In genomic region chr19:18364277-18364825, GRCh38 we compare ENCODE assay signal across 8 cellular contexts. TPM values are rescaled to one million over a fixed set of nuclear protein-coding genes. Genes with fewer than 3 reads are reported as not detected.
DNase-seq lines count a peak whose midpoint lies in the region; ATAC-seq, FAIRE-seq and TF ChIP-seq lines count a peak whose summit lies in the region.
"Not testable (repeated sequence)": the region's sequence is repeated elsewhere in the genome, so short reads cannot be mapped to it uniquely, and the experiment has no call there.
"Had no signal": no experiment of that assay in that cellular context is flagged by ENCODE, and none has a peak within 500 bp of the region (broad histone marks: within the 10 kb centered on the region; RNA-seq: fewer than 3 reads in every experiment).

No MANE protein-coding gene starts in this region.

- TF ChIP-seq RAD21 in HepG2 (CRISPR knock-in tag; IDR thresholded peaks at IDR 0.05): not testable (repeated sequence)

- not testable (repeated sequence) for H2BK120ac ChIP-seq in neuronal stem cell (ENCODE audit: low read depth, low read length)

- peak overlapping the region; percentile 25; the same call in 1 of the 2 replicates for H3K4me2 ChIP-seq in HepG2 (ENCODE audit: low read depth, low read length)
- H3K4me2 ChIP-seq in neuronal stem cell (ENCODE audit: insufficient read depth, low read length, poor library complexity, severe bottlenecking): not testable (repeated sequence)

- not testable (repeated sequence) for H4K20me1 ChIP-seq in HepG2 (ENCODE audit: insufficient read depth, low read length)

- H4K91ac ChIP-seq in neuronal stem cell (ENCODE audit: low read depth, low read length, poor library complexity): not testable (repeated sequence)

- CTCF ChIA-PET in HEK293 (lab: Yijun Ruan, JAX): interaction anchor here (1.2 to 3.7 kb wide), 5 partner anchors 11 to 46 kb away, joined by 3 to 23 read pairs (median 3); no protein-coding TSS in a partner anchor
- CTCF ChIA-PET in HepG2 (lab: Yijun Ruan, JAX; ENCODE audit: low intra/inter-chr PET ratio, low total read pairs): not testable (repeated sequence)

- TSS peak; percentile 100 for BruUV-seq in HepG2 (replicated peaks; lab: Mats Ljungman, UMichigan)

- not testable (repeated sequence) for DNase-seq in T-helper 17 cell; caudate nucleus (lab: John Stamatoyannopoulos, UW); HepG2 (ENCODE audit: low spot score); neuronal stem cell (ENCODE audit: low spot score); small intestine
- DNase-seq in fibroblast of villous mesenchyme (ENCODE audit: low read depth): peak; percentile 62

- H2AFZ ChIP-seq in HepG2 (ENCODE audit: low read length): not testable (repeated sequence)
- H2AFZ ChIP-seq in neuronal stem cell (ENCODE audit: low read length): peak overlapping the region; percentile 57

- H3K9me3 ChIP-seq in HEK293 (ENCODE audit: control insufficient read depth, insufficient read depth, low read depth, low read length); T-helper 17 cell (ENCODE audit: control insufficient read depth, low read length, poor library complexity, severe bottlenecking); HepG2 (ENCODE audit: low read length); neuronal stem cell (replicated peaks in 1 of 2; ENCODE audit: control insufficient read depth in 2 of 2, insufficient read depth in 1 of 2, low read depth in 1 of 2, low read length in 2 of 2); small intestine (ENCODE audit: control insufficient read depth, low read depth): not testable (repeated sequence)

- not testable (repeated sequence) for ATAC-seq in T-helper 17 cell, HepG2

- H3K36me3 ChIP-seq in HEK293 (ENCODE audit: control insufficient read depth in 2 of 2, insufficient read depth in 1 of 2, low read length in 2 of 2): not testable (repeated sequence)
- H3K36me3 ChIP-seq in HepG2 (replicated peaks in 1 of 2; ENCODE audit: control insufficient read depth in 1 of 2, insufficient read depth in 2 of 2, low read length in 2 of 2): peaks cover 12 to 38% of the 10 kb centered on the region in 2 experiments
- H3K36me3 ChIP-seq in neuronal stem cell (replicated peaks in 1 of 2; ENCODE audit: control insufficient read depth in 2 of 2, insufficient read depth in 2 of 2, low read length in 2 of 2): peaks cover 0 to 15% of the 10 kb centered on the region in 2 donors
- peaks cover 9 to 15% of the 10 kb centered on the region in 2 donors for H3K36me3 ChIP-seq in small intestine (ENCODE audit: control insufficient read depth in 2 of 2, insufficient read depth in 2 of 2, low read length in 2 of 2)

- in situ Hi-C loops in HepG2 (cut with HindIII; ENCODE audit: extremely low pct_ligation_motif_present, low pct_unique_long_range_greater_than_20kb): not testable (repeated sequence)

- intact Hi-C loops in HepG2 (cut with micrococcal nuclease; ENCODE audit: unreplicated experiment): not testable (repeated sequence)

- FAIRE-seq in HepG2 (lab: Jason Lieb, UNC); small intestine (lab: Jason Lieb, UNC): not testable (repeated sequence)

- H3K27ac Mint-ChIP-seq in T-helper 17 cell: peak overlapping the region; percentile 56

- not testable (repeated sequence) for H3K36me3 Mint-ChIP-seq in T-helper 17 cell (ENCODE audit: low read depth)

- H3K27ac ChIP-seq in HEK293 (ENCODE audit: extremely low read depth, low read depth, low read length) (peak overlapping the region; percentile 94), caudate nucleus (ENCODE audit: low read depth, low read length) (peak overlapping the region; percentile 74), HepG2 (ENCODE audit: extremely low read length, insufficient read depth, low read length) (peak overlapping the region; percentile 90), small intestine (ENCODE audit: low read depth in 1 of 2, low read length in 1 of 2) (peak overlapping the region; percentile 89 to 95)
- H3K27ac ChIP-seq in neuronal stem cell (replicated peaks; ENCODE audit: low read length): not testable (repeated sequence)

- POLR2A ChIA-PET in HEK293 (lab: Yijun Ruan, JAX): interaction anchor here (0.9 to 2.6 kb wide), 6 partner anchors 10 to 85 kb away, joined by 3 to 19 read pairs (median 4); partner anchors contain the start of gene JUND
- POLR2A ChIA-PET in HepG2 (lab: Yijun Ruan, JAX): interaction anchor here (0.5 to 17.4 kb wide), 16 partner anchors 9 to 366 kb away, joined by 3 to 514 read pairs (median 4); partner anchors contain the start of genes GDF15, JUND, LSM4 and MPV17L2

- H3K23ac ChIP-seq in neuronal stem cell (ENCODE audit: low read depth, low read length, poor library complexity): not testable (repeated sequence)

- not testable (repeated sequence) for H3K27me3 Mint-ChIP-seq in T-helper 17 cell

- not testable (repeated sequence) for H3K4me1 ChIP-seq in HEK293 (ENCODE audit: control insufficient read depth, insufficient read depth, low read length); small intestine (ENCODE audit: control insufficient read depth in 2 of 2, insufficient read depth in 1 of 2, low read depth in 1 of 2, low read length in 1 of 2)
- H3K4me1 ChIP-seq in HepG2 (ENCODE audit: insufficient read depth, low read length) (peaks cover 71% of the 10 kb centered on the region), neuronal stem cell (ENCODE audit: control insufficient read depth in 2 of 2, insufficient read depth in 1 of 2, low read depth in 1 of 2, low read length in 2 of 2) (peaks cover 13 to 36% of the 10 kb centered on the region in 2 donors)

- H3K4me3 ChIP-seq in HEK293 (ENCODE audit: low read depth, low read length); fibroblast of villous mesenchyme (ENCODE audit: low read depth, low read length); HepG2 (replicated peaks in 1 of 3; ENCODE audit: insufficient read depth in 1 of 3, low read depth in 2 of 3, low read length in 3 of 3); neuronal stem cell (ENCODE audit: low read length in 2 of 2); small intestine (ENCODE audit: low read depth in 1 of 2, low read length in 2 of 2): not testable (repeated sequence)

- not testable (repeated sequence) for TF ChIP-seq EP300 in HepG2 (IDR thresholded peaks at IDR 0.05; ENCODE audit: low read depth in 2 of 2, low read length in 2 of 2); HepG2 (CRISPR knock-in tag; IDR thresholded peaks at IDR 0.05; ENCODE audit: borderline replicate concordance)

- H3K4ac ChIP-seq in neuronal stem cell (ENCODE audit: low read length): not testable (repeated sequence)

- peak overlapping the region; percentile 71 for H2BK5ac ChIP-seq in neuronal stem cell (ENCODE audit: low read length)

- H3K9ac ChIP-seq in HepG2 (ENCODE audit: insufficient read depth, low read depth, low read length): peak overlapping the region; percentile 75
- H3K9ac ChIP-seq in neuronal stem cell (ENCODE audit: low read depth, low read length, poor library complexity): not testable (repeated sequence)

- not testable (repeated sequence) for H3K79me2 ChIP-seq in HepG2 (ENCODE audit: insufficient read depth, low read length)

- H3K27me3 ChIP-seq in HepG2 (ENCODE audit: control insufficient read depth in 1 of 2, insufficient read depth in 2 of 2, low read length in 2 of 2); neuronal stem cell (ENCODE audit: control insufficient read depth in 3 of 3, insufficient read depth in 3 of 3, low read depth in 1 of 3, low read length in 3 of 3); small intestine (ENCODE audit: control insufficient read depth in 2 of 2, insufficient read depth in 2 of 2, low read length in 2 of 2): not testable (repeated sequence)

- not testable (repeated sequence) for H3K79me1 ChIP-seq in neuronal stem cell (ENCODE audit: low read depth, low read length)

- H3K4me3 Mint-ChIP-seq in T-helper 17 cell: not testable (repeated sequence)

- not testable (repeated sequence) for H3K4me1 Mint-ChIP-seq in T-helper 17 cell

- WGBS in HepG2 (ENCODE audit: low lambda C conversion rate): 64% methylated on average over 9 of the region's 11 CpGs
- no CpG with 5 or more reads among the region's 11 CpGs for WGBS in neuronal stem cell (ENCODE audit: extremely low coverage in 2 of 2, insufficient read length in 2 of 2, insufficient replicate concordance in 1 of 2), 2 donors
- WGBS in small intestine, 3 donors: 25 to 44% (median 43%) methylated on average over 11 of the region's 11 CpGs

- TF ChIP-seq CTCF in HEK293 (tag by site-specific recombination; IDR thresholded peaks at IDR 0.05); fibroblast of villous mesenchyme (IDR thresholded peaks at IDR 0.05; ENCODE audit: insufficient read depth, low read depth, low read length); HepG2 (CRISPR knock-in tag; IDR thresholded peaks at IDR 0.05): not testable (repeated sequence)

- not testable (repeated sequence) for H2BK15ac ChIP-seq in neuronal stem cell (ENCODE audit: low read length)

- H3K14ac ChIP-seq in neuronal stem cell (ENCODE audit: low read length): not testable (repeated sequence)

- H2AK5ac ChIP-seq in neuronal stem cell (ENCODE audit: low read depth, low read length): not testable (repeated sequence)

- H4K8ac ChIP-seq in neuronal stem cell (ENCODE audit: low read depth, low read length): not testable (repeated sequence)

- H2BK12ac ChIP-seq in neuronal stem cell (ENCODE audit: low read length): not testable (repeated sequence)

- TF ChIP-seq POLR2A in HepG2 (IDR thresholded peaks at IDR 0.05; ENCODE audit: insufficient read depth in 1 of 2, low read depth in 2 of 2, low read length in 2 of 2): not testable (repeated sequence)

- H3K18ac ChIP-seq in neuronal stem cell (ENCODE audit: low read length): peak overlapping the region; percentile 81

RNA-seq across cellular contexts. Expression of gene GDF15, which starts 21.6 kb away (rescaled TPM):
- under 1 TPM; 0.29 to 0.85 TPM for total RNA-seq in T-helper 17 cell
- total RNA-seq in fibroblast of villous mesenchyme: 28.9 and 49.9 TPM in 2 replicates
- 43.0 and 146 TPM in 2 replicates for total RNA-seq in HepG2 (2016; rRNA removed; fragmentation: Illumina TruSeq; extraction: Trizol)
- total RNA-seq in HepG2 (2016; cell fraction: cytosol; rRNA removed; fragmentation: Illumina TruSeq; extraction: Trizol; ENCODE audit: low read depth): 42.0 and 45.2 TPM in 2 replicates
- 37.4 and 148 TPM in 2 replicates for total RNA-seq in HepG2 (2016; cell fraction: insoluble cytoplasmic fraction; rRNA removed; fragmentation: Illumina TruSeq; extraction: Trizol)
- 53.4 and 57.4 TPM in 2 replicates for total RNA-seq in HepG2 (2016; cell fraction: membrane; rRNA removed; fragmentation: Illumina TruSeq; extraction: Trizol)
- 112 and 139 TPM in 2 replicates for total RNA-seq in HepG2 (2016; cell fraction: nucleus; rRNA removed; fragmentation: Illumina TruSeq; extraction: Trizol)
- 422 and 537 TPM in 2 replicates for polyA plus RNA-seq in HepG2 (2011; rRNA removed)
- 539 and 794 TPM in 2 replicates for polyA plus RNA-seq in HepG2 (2011; cell fraction: cytosol; rRNA removed)
- 1,510 and 1,558 TPM in 2 replicates for polyA plus RNA-seq in HepG2 (2011; cell fraction: nucleus; rRNA removed)
- 229 and 758 TPM in 2 replicates for polyA plus RNA-seq in HepG2 (2012)
- polyA plus RNA-seq in HepG2 (2016; cell fraction: cytosol; fragmentation: Illumina TruSeq; extraction: Trizol; ENCODE audit: low read depth): 22.2 and 24.9 TPM in 2 replicates
- polyA plus RNA-seq in HepG2 (2016; cell fraction: insoluble cytoplasmic fraction; fragmentation: Illumina TruSeq; extraction: Trizol; ENCODE audit: low read depth): 49.2 and 57.0 TPM in 2 replicates
- 30.8 and 31.5 TPM in 2 replicates for polyA plus RNA-seq in HepG2 (2016; cell fraction: membrane; fragmentation: Illumina TruSeq; extraction: Trizol; ENCODE audit: low read depth)
- 315 and 334 TPM in 2 replicates for polyA plus RNA-seq in HepG2 (2016; cell fraction: nucleus; fragmentation: Illumina TruSeq; extraction: Trizol; ENCODE audit: insufficient read depth, low read depth)
- 4.5 and 440 TPM in 2 replicates for polyA minus RNA-seq in HepG2 (2011; rRNA and poly(A)+ RNA removed; ENCODE audit: low replicate concordance)
- 366 and 433 TPM in 2 replicates for polyA minus RNA-seq in HepG2 (2011; cell fraction: cytosol; rRNA and poly(A)+ RNA removed)
- polyA minus RNA-seq in HepG2 (2011; cell fraction: nucleus; rRNA and poly(A)+ RNA removed): 115 and 151 TPM in 2 replicates
- 5.3 TPM for polyA plus RNA-seq in neuronal stem cell (2013, experiment 1 of 2)
- 5.1 TPM for polyA plus RNA-seq in neuronal stem cell (2013, experiment 2 of 2)
- polyA plus RNA-seq in small intestine: 10 to 100 TPM in 2 of 3 donors, 1 to 10 TPM in 1; 4.5 to 27.5 (median 12.7) TPM
- total RNA-seq: CD4-positive, alpha-beta T cell had no signal

RNA-seq across cellular contexts. Expression of gene PGPEP1, which starts 24.0 kb away (rescaled TPM):
- 10 to 100 TPM; 22.0 to 28.3 TPM for total RNA-seq in T-helper 17 cell
- 24.8 and 29.8 TPM in 2 replicates for total RNA-seq in fibroblast of villous mesenchyme
- 56.6 and 57.7 TPM in 2 replicates for total RNA-seq in HepG2 (2016; rRNA removed; fragmentation: Illumina TruSeq; extraction: Trizol)
- 13.1 and 14.4 TPM in 2 replicates for total RNA-seq in HepG2 (2016; cell fraction: cytosol; rRNA removed; fragmentation: Illumina TruSeq; extraction: Trizol; ENCODE audit: low read depth)
- total RNA-seq in HepG2 (2016; cell fraction: insoluble cytoplasmic fraction; rRNA removed; fragmentation: Illumina TruSeq; extraction: Trizol): 51.1 and 64.9 TPM in 2 replicates
- total RNA-seq in HepG2 (2016; cell fraction: membrane; rRNA removed; fragmentation: Illumina TruSeq; extraction: Trizol): 36.0 and 36.7 TPM in 2 replicates
- total RNA-seq in HepG2 (2016; cell fraction: nucleus; rRNA removed; fragmentation: Illumina TruSeq; extraction: Trizol): 30.3 and 33.5 TPM in 2 replicates
- polyA plus RNA-seq in HepG2 (2011; rRNA removed): 53.1 and 64.3 TPM in 2 replicates
- polyA plus RNA-seq in HepG2 (2011; cell fraction: cytosol; rRNA removed): 37.2 and 38.6 TPM in 2 replicates
- 97.0 and 102 TPM in 2 replicates for polyA plus RNA-seq in HepG2 (2011; cell fraction: nucleus; rRNA removed)
- polyA plus RNA-seq in HepG2 (2012): 26.8 and 28.6 TPM in 2 replicates
- 15.6 and 16.2 TPM in 2 replicates for polyA plus RNA-seq in HepG2 (2016; cell fraction: cytosol; fragmentation: Illumina TruSeq; extraction: Trizol; ENCODE audit: low read depth)
- 40.6 and 44.1 TPM in 2 replicates for polyA plus RNA-seq in HepG2 (2016; cell fraction: insoluble cytoplasmic fraction; fragmentation: Illumina TruSeq; extraction: Trizol; ENCODE audit: low read depth)
- 22.8 and 23.5 TPM in 2 replicates for polyA plus RNA-seq in HepG2 (2016; cell fraction: membrane; fragmentation: Illumina TruSeq; extraction: Trizol; ENCODE audit: low read depth)
- 51.1 and 66.5 TPM in 2 replicates for polyA plus RNA-seq in HepG2 (2016; cell fraction: nucleus; fragmentation: Illumina TruSeq; extraction: Trizol; ENCODE audit: insufficient read depth, low read depth)
- polyA minus RNA-seq in HepG2 (2011; rRNA and poly(A)+ RNA removed; ENCODE audit: low replicate concordance): 22.4 and 187 TPM in 2 replicates
- polyA minus RNA-seq in HepG2 (2011; cell fraction: cytosol; rRNA and poly(A)+ RNA removed): 44.1 and 52.6 TPM in 2 replicates
- 46.4 and 57.7 TPM in 2 replicates for polyA minus RNA-seq in HepG2 (2011; cell fraction: nucleus; rRNA and poly(A)+ RNA removed)
- polyA plus RNA-seq in neuronal stem cell (2013, experiment 1 of 2): 10.5 TPM
- polyA plus RNA-seq in neuronal stem cell (2013, experiment 2 of 2): 10.8 TPM
- polyA plus RNA-seq in small intestine: 10 to 100 TPM; 29.1 to 47.0 (median 30.3) TPM

RNA-seq across cellular contexts. Expression of gene LRRC25, which starts 33.1 kb away (rescaled TPM):
- 1 to 10 TPM in 1 of 2 donors, under 1 TPM in 1; 0.63 to 3.2 TPM for total RNA-seq in T-helper 17 cell
- total RNA-seq in fibroblast of villous mesenchyme: under 0.01 TPM in 1 of 2 replicates, not detected in the other
- total RNA-seq in HepG2 (2016; rRNA removed; fragmentation: Illumina TruSeq; extraction: Trizol): 0.13 TPM in 1 of 2 replicates, not detected in the other
- 0.20 TPM in 1 of 2 replicates, not detected in the other for total RNA-seq in HepG2 (2016; cell fraction: cytosol; rRNA removed; fragmentation: Illumina TruSeq; extraction: Trizol; ENCODE audit: low read depth)
- total RNA-seq in HepG2 (2016; cell fraction: insoluble cytoplasmic fraction; rRNA removed; fragmentation: Illumina TruSeq; extraction: Trizol): 0.11 TPM in 1 of 2 replicates, not detected in the other
- total RNA-seq in HepG2 (2016; cell fraction: membrane; rRNA removed; fragmentation: Illumina TruSeq; extraction: Trizol): 0.17 and 0.19 TPM in 2 replicates
- 0.25 TPM in 1 of 2 replicates, not detected in the other for total RNA-seq in HepG2 (2016; cell fraction: nucleus; rRNA removed; fragmentation: Illumina TruSeq; extraction: Trizol)
- polyA plus RNA-seq in HepG2 (2011; rRNA removed): 0.53 and 0.85 TPM in 2 replicates
- 0.66 and 0.68 TPM in 2 replicates for polyA plus RNA-seq in HepG2 (2011; cell fraction: cytosol; rRNA removed)
- 0.16 and 0.35 TPM in 2 replicates for polyA plus RNA-seq in HepG2 (2011; cell fraction: nucleus; rRNA removed)
- polyA plus RNA-seq in HepG2 (2012): 0.11 and 0.13 TPM in 2 replicates
- polyA plus RNA-seq in HepG2 (2016; cell fraction: cytosol; fragmentation: Illumina TruSeq; extraction: Trizol; ENCODE audit: low read depth): 0.05 TPM in 1 of 2 replicates, not detected in the other
- 0.12 and 0.15 TPM in 2 replicates for polyA plus RNA-seq in HepG2 (2016; cell fraction: insoluble cytoplasmic fraction; fragmentation: Illumina TruSeq; extraction: Trizol; ENCODE audit: low read depth)
- polyA plus RNA-seq in HepG2 (2016; cell fraction: membrane; fragmentation: Illumina TruSeq; extraction: Trizol; ENCODE audit: low read depth): 0.13 TPM in 1 of 2 replicates, not detected in the other
- polyA plus RNA-seq in HepG2 (2016; cell fraction: nucleus; fragmentation: Illumina TruSeq; extraction: Trizol; ENCODE audit: insufficient read depth, low read depth): not detected in 2 replicates
- polyA minus RNA-seq in HepG2 (2011; rRNA and poly(A)+ RNA removed; ENCODE audit: low replicate concordance): 0.60 TPM in 1 of 2 replicates, not detected in the other
- 0.40 and 0.70 TPM in 2 replicates for polyA minus RNA-seq in HepG2 (2011; cell fraction: cytosol; rRNA and poly(A)+ RNA removed)
- polyA minus RNA-seq in HepG2 (2011; cell fraction: nucleus; rRNA and poly(A)+ RNA removed): 0.25 TPM in 1 of 2 replicates, not detected in the other
- polyA plus RNA-seq in neuronal stem cell (2013, experiment 1 of 2): 0.18 TPM
- polyA plus RNA-seq in neuronal stem cell (2013, experiment 2 of 2): 0.10 TPM
- 1 to 10 TPM in 2 of 3 donors, under 1 TPM in 1; 0.89 to 5.1 (median 3.2) TPM for polyA plus RNA-seq in small intestine

RNA-seq across cellular contexts. Expression of gene LSM4, which starts 41.5 kb away (rescaled TPM):
- 10 to 100 TPM; 43.3 to 46.6 TPM for total RNA-seq in T-helper 17 cell
- total RNA-seq in fibroblast of villous mesenchyme: 131 and 143 TPM in 2 replicates
- total RNA-seq in HepG2 (2016; rRNA removed; fragmentation: Illumina TruSeq; extraction: Trizol): 166 and 188 TPM in 2 replicates
- total RNA-seq in HepG2 (2016; cell fraction: cytosol; rRNA removed; fragmentation: Illumina TruSeq; extraction: Trizol; ENCODE audit: low read depth): 129 and 159 TPM in 2 replicates
- 185 and 208 TPM in 2 replicates for total RNA-seq in HepG2 (2016; cell fraction: insoluble cytoplasmic fraction; rRNA removed; fragmentation: Illumina TruSeq; extraction: Trizol)
- 248 and 299 TPM in 2 replicates for total RNA-seq in HepG2 (2016; cell fraction: membrane; rRNA removed; fragmentation: Illumina TruSeq; extraction: Trizol)
- total RNA-seq in HepG2 (2016; cell fraction: nucleus; rRNA removed; fragmentation: Illumina TruSeq; extraction: Trizol): 62.8 and 69.8 TPM in 2 replicates
- 65.8 and 66.8 TPM in 2 replicates for polyA plus RNA-seq in HepG2 (2011; rRNA removed)
- polyA plus RNA-seq in HepG2 (2011; cell fraction: cytosol; rRNA removed): 97.1 and 133 TPM in 2 replicates
- polyA plus RNA-seq in HepG2 (2011; cell fraction: nucleus; rRNA removed): 51.8 and 54.0 TPM in 2 replicates
- 62.7 and 78.9 TPM in 2 replicates for polyA plus RNA-seq in HepG2 (2012)
- 166 and 238 TPM in 2 replicates for polyA plus RNA-seq in HepG2 (2016; cell fraction: cytosol; fragmentation: Illumina TruSeq; extraction: Trizol; ENCODE audit: low read depth)
- polyA plus RNA-seq in HepG2 (2016; cell fraction: insoluble cytoplasmic fraction; fragmentation: Illumina TruSeq; extraction: Trizol; ENCODE audit: low read depth): 205 and 220 TPM in 2 replicates
- polyA plus RNA-seq in HepG2 (2016; cell fraction: membrane; fragmentation: Illumina TruSeq; extraction: Trizol; ENCODE audit: low read depth): 217 and 267 TPM in 2 replicates
- 105 and 120 TPM in 2 replicates for polyA plus RNA-seq in HepG2 (2016; cell fraction: nucleus; fragmentation: Illumina TruSeq; extraction: Trizol; ENCODE audit: insufficient read depth, low read depth)
- 40.8 and 88.8 TPM in 2 replicates for polyA minus RNA-seq in HepG2 (2011; rRNA and poly(A)+ RNA removed; ENCODE audit: low replicate concordance)
- 24.9 and 32.6 TPM in 2 replicates for polyA minus RNA-seq in HepG2 (2011; cell fraction: cytosol; rRNA and poly(A)+ RNA removed)
- polyA minus RNA-seq in HepG2 (2011; cell fraction: nucleus; rRNA and poly(A)+ RNA removed): 13.4 and 14.2 TPM in 2 replicates
- polyA plus RNA-seq in neuronal stem cell (2013, experiment 1 of 2): 355 TPM
- polyA plus RNA-seq in neuronal stem cell (2013, experiment 2 of 2): 349 TPM
- polyA plus RNA-seq in small intestine: 100 to 1,000 TPM; 166 to 269 (median 206) TPM

RNA-seq across cellular contexts. Expression of gene SSBP4, which starts 54.8 kb away (rescaled TPM):
- total RNA-seq in T-helper 17 cell: 100 to 1,000 TPM; 112 to 113 TPM
- total RNA-seq in fibroblast of villous mesenchyme: 56.1 and 73.4 TPM in 2 replicates
- total RNA-seq in HepG2 (2016; rRNA removed; fragmentation: Illumina TruSeq; extraction: Trizol): 19.3 and 39.5 TPM in 2 replicates
- total RNA-seq in HepG2 (2016; cell fraction: cytosol; rRNA removed; fragmentation: Illumina TruSeq; extraction: Trizol; ENCODE audit: low read depth): 95.2 and 104 TPM in 2 replicates
- 14.4 and 39.0 TPM in 2 replicates for total RNA-seq in HepG2 (2016; cell fraction: insoluble cytoplasmic fraction; rRNA removed; fragmentation: Illumina TruSeq; extraction: Trizol)
- 103 and 124 TPM in 2 replicates for total RNA-seq in HepG2 (2016; cell fraction: membrane; rRNA removed; fragmentation: Illumina TruSeq; extraction: Trizol)
- total RNA-seq in HepG2 (2016; cell fraction: nucleus; rRNA removed; fragmentation: Illumina TruSeq; extraction: Trizol): 26.9 and 35.1 TPM in 2 replicates
- 20.8 and 33.4 TPM in 2 replicates for polyA plus RNA-seq in HepG2 (2011; rRNA removed)
- polyA plus RNA-seq in HepG2 (2011; cell fraction: cytosol; rRNA removed): 11.6 and 28.6 TPM in 2 replicates
- 200 and 290 TPM in 2 replicates for polyA plus RNA-seq in HepG2 (2011; cell fraction: nucleus; rRNA removed)
- 18.2 and 31.6 TPM in 2 replicates for polyA plus RNA-seq in HepG2 (2012)
- 133 and 147 TPM in 2 replicates for polyA plus RNA-seq in HepG2 (2016; cell fraction: cytosol; fragmentation: Illumina TruSeq; extraction: Trizol; ENCODE audit: low read depth)
- 34.3 and 41.3 TPM in 2 replicates for polyA plus RNA-seq in HepG2 (2016; cell fraction: insoluble cytoplasmic fraction; fragmentation: Illumina TruSeq; extraction: Trizol; ENCODE audit: low read depth)
- polyA plus RNA-seq in HepG2 (2016; cell fraction: membrane; fragmentation: Illumina TruSeq; extraction: Trizol; ENCODE audit: low read depth): 147 and 152 TPM in 2 replicates
- polyA plus RNA-seq in HepG2 (2016; cell fraction: nucleus; fragmentation: Illumina TruSeq; extraction: Trizol; ENCODE audit: insufficient read depth, low read depth): 117 and 122 TPM in 2 replicates
- 10.3 and 12.3 TPM in 2 replicates for polyA minus RNA-seq in HepG2 (2011; rRNA and poly(A)+ RNA removed; ENCODE audit: low replicate concordance)
- 12.0 and 13.9 TPM in 2 replicates for polyA minus RNA-seq in HepG2 (2011; cell fraction: cytosol; rRNA and poly(A)+ RNA removed)
- 20.1 and 21.6 TPM in 2 replicates for polyA minus RNA-seq in HepG2 (2011; cell fraction: nucleus; rRNA and poly(A)+ RNA removed)
- polyA plus RNA-seq in neuronal stem cell (2013, experiment 1 of 2): 66.8 TPM
- polyA plus RNA-seq in neuronal stem cell (2013, experiment 2 of 2): 64.3 TPM
- 10 to 100 TPM; 15.9 to 51.7 (median 36.7) TPM for polyA plus RNA-seq in small intestine

Comparison
In these comparisons a context has a peak if more than half of its experiments do, and no peak if none do; other contexts are left out.
1. RNA of gene GDF15, which starts 21.6 kb away (total RNA-seq): 37.4 to 148 TPM in HepG2 and 28.9 to 49.9 TPM in fibroblast of villous mesenchyme; 0.29 to 0.85 TPM in T-helper 17 cell; every median in the first group is over 10 times any median in the second.